In the genomic region with DNA sequence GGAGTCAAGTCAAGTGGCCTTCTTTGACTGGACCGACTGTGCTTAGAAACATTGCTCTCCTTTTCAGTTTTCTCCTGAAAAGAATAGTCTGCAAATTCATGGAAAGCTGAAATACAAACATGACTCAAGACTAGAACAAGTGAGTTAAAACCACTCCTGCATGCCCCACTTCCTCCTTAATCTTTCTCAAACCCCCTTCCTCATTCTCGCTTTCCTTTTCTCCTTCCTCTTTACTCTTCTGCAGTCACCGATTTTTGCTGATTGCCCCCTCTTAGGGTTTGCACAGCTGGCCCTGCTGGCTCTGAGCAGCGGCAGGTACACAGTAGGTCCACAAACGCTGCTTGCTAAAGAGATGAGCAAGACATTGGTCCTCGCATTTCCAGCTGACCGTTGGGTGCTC, we compare ENCODE assay signal across 26 cellular contexts. TPM values are rescaled to one million over a fixed set of nuclear protein-coding genes. Genes with fewer than 3 reads are reported as not detected.
DNase-seq lines count a peak whose midpoint lies in the region; ATAC-seq and TF ChIP-seq lines count a peak whose summit lies in the region.
"Had no signal": no experiment of that assay in that cellular context is flagged by ENCODE, and none has a peak within 500 bp of the region (broad histone marks: within the 10 kb centered on the region; RNA-seq: fewer than 3 reads in every experiment).

No MANE protein-coding gene starts in this region.

- H3K36me3 ChIP-seq in BLaER1, result no peaks in the 10 kb centered on the region
- H3K36me3 ChIP-seq: gastrocnemius medialis, ovary, suprapubic skin, vagina had no signal

- ATAC-seq in HG03159 (IDR thresholded peaks at IDR 0.05; ENCODE audit: unreplicated experiment), result peak; percentile 53
- ATAC-seq in esophagus mucosa, result no peak
- ATAC-seq: gastrocnemius medialis; naive thymus-derived CD8-positive, alpha-beta T cell; right cardiac atrium; T-helper 17 cell had no signal

- peak overlapping the region; percentile 64 for H3K4me2 ChIP-seq in BLaER1

- no peaks in the 10 kb centered on the region for H3K9me3 ChIP-seq in BLaER1
- H3K9me3 ChIP-seq: gastrocnemius medialis, ovary, suprapubic skin, vagina had no signal

- DNase-seq in NOMO-1 treated with DMSO at 0.1 percent for 48 hours (lab: John Stamatoyannopoulos, UW; ENCODE audit: unreplicated experiment) (peak; percentile 90), germinal center (ENCODE audit: low spot score) (peak; percentile 57), erythroblast (lab: John Stamatoyannopoulos, UW) (no peak), GOT3 (lab: John Stamatoyannopoulos, UW) (no peak), NCI-H1105 (lab: John Stamatoyannopoulos, UW) (no peak)
- DNase-seq: activated CD4-positive, alpha-beta memory T cell treated with anti-CD3 and anti-CD28 coated beads for 36 hours; activated T-cell treated with anti-CD3 and anti-CD28 coated beads, Interleukin-2, amount 50 U/mL, for 48 hours; CD4-positive, alpha-beta T cell; gastrocnemius medialis; GDM1; H7; kidney glomerular epithelial cell; mesendoderm; naive thymus-derived CD8-positive, alpha-beta T cell; NCI-H2171; NCI-H526 treated with DMSO at 0.1 percent for 48 hours; ovary; right cardiac atrium; SHP77; stimulated activated CD4-positive, alpha-beta T cell treated with anti-CD3 and anti-CD28 coated beads, Interleukin-15, amount 100 ng/mL, for 24 hours; T-helper 17 cell had no signal

- H3K27me3 ChIP-seq in BLaER1, result no peaks in the 10 kb centered on the region
- H3K27me3 ChIP-seq: gastrocnemius medialis, ovary, vagina had no signal

- no peak overlapping the region for H3K4me3 ChIP-seq in BLaER1
- H3K4me3 ChIP-seq: gastrocnemius medialis, ovary, suprapubic skin, vagina had no signal

- no peak for TF ChIP-seq POLR2A in erythroblast (IDR thresholded peaks at IDR 0.05; ENCODE audit: low read length)

- no peaks in the 10 kb centered on the region for H4K20me1 ChIP-seq in BLaER1

- H3K27ac ChIP-seq in BLaER1, result no peak overlapping the region
- H3K27ac ChIP-seq: gastrocnemius medialis, ovary, suprapubic skin, vagina had no signal

- peaks cover 43% of the 10 kb centered on the region for H3K4me1 ChIP-seq in BLaER1
- H3K4me1 ChIP-seq: gastrocnemius medialis, suprapubic skin, vagina had no signal

- no peak overlapping the region for H3K9ac ChIP-seq in BLaER1

RNA-seq across cellular contexts. Expression of a gene that starts 34.8 kb away (rescaled TPM):
- total RNA-seq in esophagus mucosa, result 51.7 TPM

Comparison
In these comparisons a context has a peak if more than half of its experiments do, and no peak if none do; other contexts are left out.
1. DNase-seq: peak in NOMO-1 treated with DMSO at 0.1 percent for 48 hours (single experiment) and germinal center (single experiment); none in erythroblast (0 of 2), GOT3 (single experiment) and NCI-H1105 (single experiment).